1 cellular context compared by ENCODE assay signal in the genomic region with DNA sequence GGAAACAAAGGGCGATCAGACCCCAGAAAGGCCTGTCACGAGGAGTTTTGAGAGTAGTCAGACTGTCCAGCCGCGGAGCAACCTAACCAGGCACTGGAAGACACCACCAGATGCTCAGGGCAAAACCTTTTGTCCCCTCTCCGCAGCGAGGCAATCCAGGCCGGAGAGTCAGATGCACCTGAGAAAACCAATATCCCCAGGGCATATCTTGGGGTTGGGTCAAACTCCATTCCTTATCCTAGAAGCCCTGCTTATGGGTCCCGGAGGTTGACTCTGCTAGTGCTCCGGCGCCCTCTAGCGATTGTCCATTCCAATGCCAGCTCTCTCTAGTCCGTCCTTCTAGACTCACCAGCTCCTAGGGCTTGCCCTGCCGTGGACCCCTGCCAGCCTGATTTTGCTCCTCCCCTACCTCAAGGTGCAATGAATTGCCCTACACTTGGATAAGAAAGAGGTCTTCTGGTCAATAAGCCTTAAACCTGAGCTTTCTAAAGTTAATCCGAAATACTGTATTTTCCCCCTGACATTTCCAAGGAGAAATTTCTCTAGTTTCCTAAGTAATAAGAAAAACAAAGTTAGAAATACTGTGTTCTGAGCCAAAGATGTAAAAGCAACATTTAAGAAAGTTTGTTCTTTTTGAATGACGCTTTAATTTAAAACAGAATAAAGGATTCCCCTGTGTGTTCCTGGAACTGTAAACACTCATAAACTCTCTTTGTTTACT.
TF ChIP-seq lines count a peak whose summit lies in the region.

No MANE protein-coding gene starts in this region.

TF ChIP-seq in GM23338, 12 proteins besides CTCF, POLR2A, EP300 and RAD21 (continued from another document):
- TF ChIP-seq, protein P1, sequence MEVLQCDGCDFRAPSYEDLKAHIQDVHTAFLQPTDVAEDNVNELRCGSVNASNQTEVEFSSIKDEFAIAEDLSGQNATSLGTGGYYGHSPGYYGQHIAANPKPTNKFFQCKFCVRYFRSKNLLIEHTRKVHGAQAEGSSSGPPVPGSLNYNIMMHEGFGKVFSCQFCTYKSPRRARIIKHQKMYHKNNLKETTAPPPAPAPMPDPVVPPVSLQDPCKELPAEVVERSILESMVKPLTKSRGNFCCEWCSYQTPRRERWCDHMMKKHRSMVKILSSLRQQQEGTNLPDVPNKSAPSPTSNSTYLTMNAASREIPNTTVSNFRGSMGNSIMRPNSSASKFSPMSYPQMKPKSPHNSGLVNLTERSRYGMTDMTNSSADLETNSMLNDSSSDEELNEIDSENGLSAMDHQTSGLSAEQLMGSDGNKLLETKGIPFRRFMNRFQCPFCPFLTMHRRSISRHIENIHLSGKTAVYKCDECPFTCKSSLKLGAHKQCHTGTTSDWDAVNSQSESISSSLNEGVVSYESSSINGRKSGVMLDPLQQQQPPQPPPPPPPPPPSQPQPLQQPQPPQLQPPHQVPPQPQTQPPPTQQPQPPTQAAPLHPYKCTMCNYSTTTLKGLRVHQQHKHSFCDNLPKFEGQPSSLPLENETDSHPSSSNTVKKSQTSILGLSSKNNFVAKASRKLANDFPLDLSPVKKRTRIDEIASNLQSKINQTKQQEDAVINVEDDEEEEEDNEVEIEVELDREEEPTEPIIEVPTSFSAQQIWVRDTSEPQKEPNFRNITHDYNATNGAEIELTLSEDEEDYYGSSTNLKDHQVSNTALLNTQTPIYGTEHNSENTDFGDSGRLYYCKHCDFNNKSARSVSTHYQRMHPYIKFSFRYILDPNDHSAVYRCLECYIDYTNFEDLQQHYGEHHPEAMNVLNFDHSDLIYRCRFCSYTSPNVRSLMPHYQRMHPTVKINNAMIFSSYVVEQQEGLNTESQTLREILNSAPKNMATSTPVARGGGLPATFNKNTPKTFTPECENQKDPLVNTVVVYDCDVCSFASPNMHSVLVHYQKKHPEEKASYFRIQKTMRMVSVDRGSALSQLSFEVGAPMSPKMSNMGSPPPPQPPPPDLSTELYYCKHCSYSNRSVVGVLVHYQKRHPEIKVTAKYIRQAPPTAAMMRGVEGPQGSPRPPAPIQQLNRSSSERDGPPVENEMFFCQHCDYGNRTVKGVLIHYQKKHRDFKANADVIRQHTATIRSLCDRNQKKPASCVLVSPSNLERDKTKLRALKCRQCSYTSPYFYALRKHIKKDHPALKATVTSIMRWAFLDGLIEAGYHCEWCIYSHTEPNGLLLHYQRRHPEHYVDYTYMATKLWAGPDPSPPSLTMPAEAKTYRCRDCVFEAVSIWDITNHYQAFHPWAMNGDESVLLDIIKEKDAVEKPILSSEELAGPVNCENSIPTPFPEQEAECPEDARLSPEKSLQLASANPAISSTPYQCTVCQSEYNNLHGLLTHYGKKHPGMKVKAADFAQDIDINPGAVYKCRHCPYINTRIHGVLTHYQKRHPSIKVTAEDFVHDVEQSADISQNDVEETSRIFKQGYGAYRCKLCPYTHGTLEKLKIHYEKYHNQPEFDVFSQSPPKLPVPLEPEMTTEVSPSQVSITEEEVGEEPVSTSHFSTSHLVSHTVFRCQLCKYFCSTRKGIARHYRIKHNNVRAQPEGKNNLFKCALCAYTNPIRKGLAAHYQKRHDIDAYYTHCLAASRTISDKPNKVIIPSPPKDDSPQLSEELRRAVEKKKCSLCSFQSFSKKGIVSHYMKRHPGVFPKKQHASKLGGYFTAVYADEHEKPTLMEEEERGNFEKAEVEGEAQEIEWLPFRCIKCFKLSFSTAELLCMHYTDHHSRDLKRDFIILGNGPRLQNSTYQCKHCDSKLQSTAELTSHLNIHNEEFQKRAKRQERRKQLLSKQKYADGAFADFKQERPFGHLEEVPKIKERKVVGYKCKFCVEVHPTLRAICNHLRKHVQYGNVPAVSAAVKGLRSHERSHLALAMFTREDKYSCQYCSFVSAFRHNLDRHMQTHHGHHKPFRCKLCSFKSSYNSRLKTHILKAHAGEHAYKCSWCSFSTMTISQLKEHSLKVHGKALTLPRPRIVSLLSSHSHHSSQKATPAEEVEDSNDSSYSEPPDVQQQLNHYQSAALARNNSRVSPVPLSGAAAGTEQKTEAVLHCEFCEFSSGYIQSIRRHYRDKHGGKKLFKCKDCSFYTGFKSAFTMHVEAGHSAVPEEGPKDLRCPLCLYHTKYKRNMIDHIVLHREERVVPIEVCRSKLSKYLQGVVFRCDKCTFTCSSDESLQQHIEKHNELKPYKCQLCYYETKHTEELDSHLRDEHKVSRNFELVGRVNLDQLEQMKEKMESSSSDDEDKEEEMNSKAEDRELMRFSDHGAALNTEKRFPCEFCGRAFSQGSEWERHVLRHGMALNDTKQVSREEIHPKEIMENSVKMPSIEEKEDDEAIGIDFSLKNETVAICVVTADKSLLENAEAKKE (CRISPR knock-in tag; IDR thresholded peaks at IDR 0.05): no peak
- TF ChIP-seq STAT1 (IDR thresholded peaks at IDR 0.05; ENCODE audit: unreplicated experiment) (no peak), CREB1 (CRISPR knock-in tag; IDR thresholded peaks at IDR 0.05; ENCODE audit: low read depth) (no peak), ZNF114 (CRISPR knock-in tag; IDR thresholded peaks at IDR 0.05) (no peak), ZNF331 (CRISPR knock-in tag; IDR thresholded peaks at IDR 0.05; ENCODE audit: low read depth) (no peak), NANOG (IDR thresholded peaks at IDR 0.05; ENCODE audit: borderline replicate concordance) (no peak), EZH2phosphoT487 (IDR thresholded peaks at IDR 0.05; ENCODE audit: unreplicated experiment) (no peak), EZH2 (IDR thresholded peaks at IDR 0.05; ENCODE audit: low read depth, unreplicated experiment) (no peak)
- TF ChIP-seq, protein P2, sequence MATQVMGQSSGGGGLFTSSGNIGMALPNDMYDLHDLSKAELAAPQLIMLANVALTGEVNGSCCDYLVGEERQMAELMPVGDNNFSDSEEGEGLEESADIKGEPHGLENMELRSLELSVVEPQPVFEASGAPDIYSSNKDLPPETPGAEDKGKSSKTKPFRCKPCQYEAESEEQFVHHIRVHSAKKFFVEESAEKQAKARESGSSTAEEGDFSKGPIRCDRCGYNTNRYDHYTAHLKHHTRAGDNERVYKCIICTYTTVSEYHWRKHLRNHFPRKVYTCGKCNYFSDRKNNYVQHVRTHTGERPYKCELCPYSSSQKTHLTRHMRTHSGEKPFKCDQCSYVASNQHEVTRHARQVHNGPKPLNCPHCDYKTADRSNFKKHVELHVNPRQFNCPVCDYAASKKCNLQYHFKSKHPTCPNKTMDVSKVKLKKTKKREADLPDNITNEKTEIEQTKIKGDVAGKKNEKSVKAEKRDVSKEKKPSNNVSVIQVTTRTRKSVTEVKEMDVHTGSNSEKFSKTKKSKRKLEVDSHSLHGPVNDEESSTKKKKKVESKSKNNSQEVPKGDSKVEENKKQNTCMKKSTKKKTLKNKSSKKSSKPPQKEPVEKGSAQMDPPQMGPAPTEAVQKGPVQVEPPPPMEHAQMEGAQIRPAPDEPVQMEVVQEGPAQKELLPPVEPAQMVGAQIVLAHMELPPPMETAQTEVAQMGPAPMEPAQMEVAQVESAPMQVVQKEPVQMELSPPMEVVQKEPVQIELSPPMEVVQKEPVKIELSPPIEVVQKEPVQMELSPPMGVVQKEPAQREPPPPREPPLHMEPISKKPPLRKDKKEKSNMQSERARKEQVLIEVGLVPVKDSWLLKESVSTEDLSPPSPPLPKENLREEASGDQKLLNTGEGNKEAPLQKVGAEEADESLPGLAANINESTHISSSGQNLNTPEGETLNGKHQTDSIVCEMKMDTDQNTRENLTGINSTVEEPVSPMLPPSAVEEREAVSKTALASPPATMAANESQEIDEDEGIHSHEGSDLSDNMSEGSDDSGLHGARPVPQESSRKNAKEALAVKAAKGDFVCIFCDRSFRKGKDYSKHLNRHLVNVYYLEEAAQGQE (IDR thresholded peaks at IDR 0.05; ENCODE audit: unreplicated experiment): no peak
